Comparison of ENCODE assay signal across 27 cellular contexts in genomic region chr22:50420015-50420414, GRCh38. TPM values are rescaled to one million over a fixed set of nuclear protein-coding genes. Genes with fewer than 3 reads are reported as not detected.
A peak's percentile ranks its signal among the peaks of the same experiment; 100 is the strongest.
DNase-seq lines count a peak whose midpoint lies in the region; ATAC-seq, FAIRE-seq and TF ChIP-seq lines count a peak whose summit lies in the region.
"Had no signal": no experiment of that assay in that cellular context is flagged by ENCODE, and none has a peak within 500 bp of the region (broad histone marks: within the 10 kb centered on the region; RNA-seq: fewer than 3 reads in every experiment).

No MANE protein-coding gene starts in this region.

- DNase-seq in T-helper 1 cell, result no peak
- DNase-seq in HepG2 (ENCODE audit: low spot score), result no peak
- no peak for DNase-seq in right lobe of liver
- DNase-seq in substantia nigra (lab: John Stamatoyannopoulos, UW), result no peak
- no peak for DNase-seq in omental fat pad (ENCODE audit: low spot score)
- DNase-seq in activated CD8-positive, alpha-beta memory T cell treated with anti-CD3 and anti-CD28 coated beads for 24 hours, result no peak
- DNase-seq: CD8-positive, alpha-beta memory T cell; DMS79 treated with DMSO at 0.1 percent for 48 hours; GF-D8; HCEC 1CT; NCI-H1092; NCI-H1417 treated with DMSO at 0.1 percent for 48 hours; NCI-H1694 treated with DMSO at 0.1 percent for 48 hours; NCI-H2081 treated with DMSO at 0.1 percent for 48 hours; NCI-H2171; NCI-H226; NCI-H510A; NCI-H69; RPMI8226 had no signal

- H3K9me3 Mint-ChIP-seq in T-helper 1 cell treated with Interleukin-12 subunit alpha and Interleukin-12 subunit beta and Interleukin-4 antibody, amounts not matched to agents 30 μg/mL and 1 μg/mL, for 36 hours, result no peaks in the 10 kb centered on the region
- H3K9me3 Mint-ChIP-seq: CD14-positive monocyte; CD8-positive, alpha-beta memory T cell; IgD-negative memory B cell had no signal

- H4K20me1 ChIP-seq in HepG2 (ENCODE audit: insufficient read depth, low read length), result no peaks in the 10 kb centered on the region

- H3K36me3 ChIP-seq in HepG2 (replicated peaks in 1 of 2; ENCODE audit: control insufficient read depth in 1 of 2, insufficient read depth in 2 of 2, low read length in 2 of 2) (peaks cover 63 to 83% of the 10 kb centered on the region in 2 experiments), right lobe of liver (peaks cover 11 to 95% (median 60%) of the 10 kb centered on the region in 4 donors)

- no peaks in the 10 kb centered on the region for H3K27me3 Mint-ChIP-seq in T-helper 1 cell treated with Interleukin-12 subunit alpha and Interleukin-12 subunit beta and Interleukin-4 antibody, amounts not matched to agents 30 μg/mL and 1 μg/mL, for 36 hours (ENCODE audit: low read depth)
- H3K27me3 Mint-ChIP-seq: B cell, IgD-negative memory B cell had no signal

- CTCF ChIA-PET in HepG2 (lab: Yijun Ruan, JAX; ENCODE audit: low intra/inter-chr PET ratio, low total read pairs), result no interaction called here

- no peaks in the 10 kb centered on the region for H3K79me2 ChIP-seq in HepG2 (ENCODE audit: insufficient read depth, low read length)

- in situ Hi-C loops in HepG2 (cut with HindIII; ENCODE audit: extremely low pct_ligation_motif_present, low pct_unique_long_range_greater_than_20kb), result no loop called here

- H2AFZ ChIP-seq in HepG2 (ENCODE audit: low read length), result no peak overlapping the region

- H3K27ac ChIP-seq in HepG2 (ENCODE audit: extremely low read length, insufficient read depth, low read length) (no peak overlapping the region), right lobe of liver (no peak overlapping the region), layer of hippocampus (ENCODE audit: low read depth, low read length) (peak overlapping the region; percentile 21), substantia nigra (ENCODE audit: low read depth, low read length, poor library complexity, severe bottlenecking) (peak overlapping the region; percentile 79)
- H3K27ac ChIP-seq: 22Rv1 had no signal

- FAIRE-seq in HepG2 (lab: Jason Lieb, UNC), result no peak
- FAIRE-seq: GM12891, H1 had no signal

- TF ChIP-seq EP300 in HepG2 (IDR thresholded peaks at IDR 0.05; ENCODE audit: low read depth in 2 of 2, low read length in 2 of 2), result no peak
- TF ChIP-seq EP300 in HepG2 (CRISPR knock-in tag; IDR thresholded peaks at IDR 0.05; ENCODE audit: borderline replicate concordance), result no peak

- peaks cover 28% of the 10 kb centered on the region for H3K36me3 Mint-ChIP-seq in T-helper 1 cell treated with Interleukin-12 subunit alpha and Interleukin-12 subunit beta and Interleukin-4 antibody, amounts not matched to agents 30 μg/mL and 1 μg/mL, for 36 hours (ENCODE audit: low read depth)

- no TSS peak for BruUV-seq in HepG2 (replicated peaks; lab: Mats Ljungman, UMichigan)

- 94% methylated on average over 10 of the region's 10 CpGs for WGBS in HepG2 (ENCODE audit: low lambda C conversion rate)
- WGBS in right lobe of liver (ENCODE audit: insufficient coverage, low coverage, low lambda C conversion rate, missing lambda C conversion rate), result 93% methylated on average over 5 of the region's 10 CpGs

- no peaks in the 10 kb centered on the region for H3K4me1 Mint-ChIP-seq in T-helper 1 cell treated with Interleukin-12 subunit alpha and Interleukin-12 subunit beta and Interleukin-4 antibody, amounts not matched to agents 30 μg/mL and 1 μg/mL, for 36 hours (ENCODE audit: low read depth)
- H3K4me1 Mint-ChIP-seq: B cell, IgD-negative memory B cell had no signal

- peak in 1 of 2 experiments; percentile 20; a peak in 2 of 4 replicates for TF ChIP-seq POLR2A in HepG2 (IDR thresholded peaks at IDR 0.05; ENCODE audit: insufficient read depth in 1 of 2, low read depth in 2 of 2, low read length in 2 of 2)
- TF ChIP-seq POLR2A in right lobe of liver (IDR thresholded peaks at IDR 0.05), result no peak

- no peak overlapping the region for H3K4me2 ChIP-seq in HepG2 (ENCODE audit: low read depth, low read length)

- H3K4me3 ChIP-seq in HepG2 (replicated peaks in 1 of 3; ENCODE audit: insufficient read depth in 1 of 3, low read depth in 2 of 3, low read length in 3 of 3) (no peak overlapping the region), right lobe of liver (no peak overlapping the region)

- H3K4me1 ChIP-seq in HepG2 (ENCODE audit: insufficient read depth, low read length) (no peaks in the 10 kb centered on the region), right lobe of liver (no peaks in the 10 kb centered on the region)

- H3K27ac Mint-ChIP-seq in T-helper 1 cell treated with Interleukin-12 subunit alpha and Interleukin-12 subunit beta and Interleukin-4 antibody, amounts not matched to agents 30 μg/mL and 1 μg/mL, for 36 hours, result peak overlapping the region; percentile 41
- H3K27ac Mint-ChIP-seq: B cell, IgD-negative memory B cell had no signal

- no peak overlapping the region for H3K4me3 Mint-ChIP-seq in T-helper 1 cell treated with Interleukin-12 subunit alpha and Interleukin-12 subunit beta and Interleukin-4 antibody, amounts not matched to agents 30 μg/mL and 1 μg/mL, for 36 hours
- H3K4me3 Mint-ChIP-seq: B cell; CD14-positive monocyte; CD8-positive, alpha-beta memory T cell; IgD-negative memory B cell had no signal

- H3K9ac ChIP-seq in HepG2 (ENCODE audit: insufficient read depth, low read depth, low read length), result no peak overlapping the region

- H3K9me3 ChIP-seq in HepG2 (ENCODE audit: low read length), result no peaks in the 10 kb centered on the region
- H3K9me3 ChIP-seq in right lobe of liver, result no peaks in the 10 kb centered on the region

- H3K27me3 ChIP-seq in HepG2 (ENCODE audit: control insufficient read depth in 1 of 2, insufficient read depth in 2 of 2, low read length in 2 of 2) (no peaks in the 10 kb centered on the region), right lobe of liver (no peaks in the 10 kb centered on the region), layer of hippocampus (ENCODE audit: control insufficient read depth, insufficient read depth, low read length) (no peaks in the 10 kb centered on the region)

- POLR2A ChIA-PET in HepG2 (lab: Yijun Ruan, JAX), result no interaction called here

- TF ChIP-seq CTCF in HepG2 (CRISPR knock-in tag; IDR thresholded peaks at IDR 0.05) (no peak), right lobe of liver (IDR thresholded peaks at IDR 0.05) (no peak), omental fat pad (IDR thresholded peaks at IDR 0.05) (no peak)

- intact Hi-C loops in HepG2 (cut with micrococcal nuclease; ENCODE audit: unreplicated experiment), result no loop called here
- intact Hi-C loops in right lobe of liver (cut with DNase I), result no loop called here

- TF ChIP-seq RAD21 in HepG2 (CRISPR knock-in tag; IDR thresholded peaks at IDR 0.05), result no peak

- no peak for ATAC-seq in HepG2
- ATAC-seq in right lobe of liver, result no peak
- ATAC-seq in omental fat pad (ENCODE audit: low FRiP score), result no peak

TF ChIP-seq in HepG2, 621 proteins besides CTCF, POLR2A, EP300 and RAD21 (continues in another document):
- no peak for TF ChIP-seq ZNF512B (CRISPR knock-in tag; IDR thresholded peaks at IDR 0.05; ENCODE audit: borderline replicate concordance)
- TF ChIP-seq ZNF644 (CRISPR knock-in tag; IDR thresholded peaks at IDR 0.05; ENCODE audit: low read depth), result no peak

RNA-seq across cellular contexts. Expression of gene SBF1, which starts 54.8 kb away (rescaled TPM):
- total RNA-seq in HepG2 (2016; rRNA removed; fragmentation: Illumina TruSeq; extraction: Trizol) (21.3 and 40.9 TPM in 2 replicates), right lobe of liver (10 to 100 TPM; 18.3 to 28.9 (median 22.8) TPM), omental fat pad (10 to 100 TPM; 37.5 to 66.8 (median 43.8) TPM)
- total RNA-seq in HepG2 (2016; cell fraction: cytosol; rRNA removed; fragmentation: Illumina TruSeq; extraction: Trizol; ENCODE audit: low read depth), result 10.6 and 11.9 TPM in 2 replicates
- 18.4 and 42.1 TPM in 2 replicates for total RNA-seq in HepG2 (2016; cell fraction: insoluble cytoplasmic fraction; rRNA removed; fragmentation: Illumina TruSeq; extraction: Trizol)
- total RNA-seq in HepG2 (2016; cell fraction: membrane; rRNA removed; fragmentation: Illumina TruSeq; extraction: Trizol), result 25.7 and 27.6 TPM in 2 replicates
- total RNA-seq in HepG2 (2016; cell fraction: nucleus; rRNA removed; fragmentation: Illumina TruSeq; extraction: Trizol), result 35.2 and 39.9 TPM in 2 replicates
- polyA plus RNA-seq in HepG2 (2011; rRNA removed), result 31.7 and 43.3 TPM in 2 replicates
- 23.0 and 36.7 TPM in 2 replicates for polyA plus RNA-seq in HepG2 (2011; cell fraction: cytosol; rRNA removed)
- 212 and 268 TPM in 2 replicates for polyA plus RNA-seq in HepG2 (2011; cell fraction: nucleus; rRNA removed)
- polyA plus RNA-seq in HepG2 (2012), result 35.0 and 42.8 TPM in 2 replicates
- polyA plus RNA-seq in HepG2 (2016; cell fraction: cytosol; fragmentation: Illumina TruSeq; extraction: Trizol; ENCODE audit: low read depth), result 5.2 and 5.5 TPM in 2 replicates
- 23.9 and 35.9 TPM in 2 replicates for polyA plus RNA-seq in HepG2 (2016; cell fraction: insoluble cytoplasmic fraction; fragmentation: Illumina TruSeq; extraction: Trizol; ENCODE audit: low read depth)
- 16.7 and 21.6 TPM in 2 replicates for polyA plus RNA-seq in HepG2 (2016; cell fraction: membrane; fragmentation: Illumina TruSeq; extraction: Trizol; ENCODE audit: low read depth)
- polyA plus RNA-seq in HepG2 (2016; cell fraction: nucleus; fragmentation: Illumina TruSeq; extraction: Trizol; ENCODE audit: insufficient read depth, low read depth), result 92.6 and 93.2 TPM in 2 replicates
- polyA minus RNA-seq in HepG2 (2011; rRNA and poly(A)+ RNA removed; ENCODE audit: low replicate concordance), result 67.4 and 124 TPM in 2 replicates
- 36.5 and 37.3 TPM in 2 replicates for polyA minus RNA-seq in HepG2 (2011; cell fraction: cytosol; rRNA and poly(A)+ RNA removed)
- 65.0 and 67.6 TPM in 2 replicates for polyA minus RNA-seq in HepG2 (2011; cell fraction: nucleus; rRNA and poly(A)+ RNA removed)

Comparison
In these comparisons a context has a peak if more than half of its experiments do, and no peak if none do; other contexts are left out.
1. H3K27ac ChIP-seq: peak in layer of hippocampus (single experiment) and substantia nigra (single experiment); none in HepG2 (single experiment) and right lobe of liver (0 of 3).